13 cellular contexts compared by ENCODE assay signal in the genomic region with DNA sequence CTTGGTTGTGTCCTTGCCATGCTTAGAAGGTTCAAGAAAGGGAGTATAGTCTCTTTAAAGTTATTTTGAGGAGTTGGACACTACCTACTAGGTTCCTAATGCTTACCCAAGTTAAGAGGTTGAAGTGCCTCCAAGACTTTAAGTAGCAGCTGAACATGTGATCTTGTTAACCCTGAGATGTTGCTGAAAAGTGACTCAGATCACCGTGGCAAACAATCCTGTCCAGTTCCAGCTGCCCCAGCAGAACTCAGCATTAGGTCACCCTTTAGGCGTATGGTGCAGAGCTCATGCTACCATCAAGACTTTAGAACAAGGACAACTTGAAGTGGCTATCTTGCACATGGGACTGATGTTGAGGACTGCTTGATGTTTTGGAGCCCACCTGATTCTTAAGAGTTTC. TPM values are rescaled to one million over a fixed set of nuclear protein-coding genes. Genes with fewer than 3 reads are reported as not detected.
DNase-seq lines count a peak whose midpoint lies in the region; ATAC-seq, FAIRE-seq and TF ChIP-seq lines count a peak whose summit lies in the region.
"Had no signal": no experiment of that assay in that cellular context is flagged by ENCODE, and none has a peak within 500 bp of the region (broad histone marks: within the 10 kb centered on the region; RNA-seq: fewer than 3 reads in every experiment).

No MANE protein-coding gene starts in this region.

- POLR2A ChIA-PET in MCF 10A (lab: Yijun Ruan, JAX) = interaction anchor here (0.8 to 15.0 kb wide), 5 partner anchors 21 to 94 kb away, joined by 3 to 710 read pairs (median 11); partner anchors contain the start of gene ZNF462

- H3K9me3 Mint-ChIP-seq in MCF 10A (ENCODE audit: unreplicated experiment) = no peaks in the 10 kb centered on the region

- H3K27me3 ChIP-seq in breast epithelium = no peaks in the 10 kb centered on the region
- no peaks in the 10 kb centered on the region for H3K27me3 ChIP-seq in mammary epithelial cell (ENCODE audit: insufficient read depth, low read length)
- no peaks in the 10 kb centered on the region for H3K27me3 ChIP-seq in keratinocyte (ENCODE audit: control insufficient read depth, extremely low read depth, insufficient read depth, low read length)
- no peaks in the 10 kb centered on the region for H3K27me3 ChIP-seq in upper lobe of right lung
- no peaks in the 10 kb centered on the region for H3K27me3 ChIP-seq in WERI-Rb-1 (ENCODE audit: insufficient read depth, low read depth, severe bottlenecking)

- no peak for TF ChIP-seq POLR2A in breast epithelium (IDR thresholded peaks at IDR 0.05)

- dilution Hi-C loops in mammary epithelial cell (cut with HindIII; ENCODE audit: low sequenced_read_pairs) = no loop called here
- dilution Hi-C loops in keratinocyte (cut with MboI; ENCODE audit: extremely low pct_ligation_motif_present, low sequenced_read_pairs) = no loop called here

- ATAC-seq in upper lobe of right lung (peak; percentile 90), GM18511 (IDR thresholded peaks at IDR 0.05; ENCODE audit: unreplicated experiment) (no peak)
- ATAC-seq: naive thymus-derived CD4-positive, alpha-beta T cell; stimulated activated naive CD8-positive, alpha-beta T cell treated with anti-CD3 and anti-CD28 coated beads, Interleukin-15, amount 100 ng/mL, for 72 hours had no signal

- H3K4me2 ChIP-seq in mammary epithelial cell (ENCODE audit: insufficient read depth, low read depth, low read length) (peak overlapping the region; percentile 63), keratinocyte (ENCODE audit: control insufficient read depth, extremely low read depth, insufficient read depth, low read depth, low read length) (peak overlapping the region; percentile 94)

- peaks cover 87% of the 10 kb centered on the region for H3K79me2 ChIP-seq in mammary epithelial cell (ENCODE audit: insufficient read depth, low read length)
- H3K79me2 ChIP-seq in keratinocyte (ENCODE audit: control insufficient read depth, insufficient read depth, low read length) = peaks cover 56% of the 10 kb centered on the region

- H3K4me1 ChIP-seq in breast epithelium = peaks cover 0 to 6% of the 10 kb centered on the region in 2 donors
- peaks cover 83% of the 10 kb centered on the region for H3K4me1 ChIP-seq in mammary epithelial cell (ENCODE audit: insufficient read depth, low read length)
- H3K4me1 ChIP-seq in keratinocyte (ENCODE audit: control insufficient read depth, extremely low read depth, insufficient read depth, low read length) = peaks cover 80% of the 10 kb centered on the region
- peaks cover 43% of the 10 kb centered on the region for H3K4me1 ChIP-seq in upper lobe of right lung

- H2AFZ ChIP-seq in mammary epithelial cell (ENCODE audit: low read depth, low read length) (no peak overlapping the region), keratinocyte (ENCODE audit: control insufficient read depth, low read length) (no peak overlapping the region)

- no peaks in the 10 kb centered on the region for H4K20me1 ChIP-seq in mammary epithelial cell (ENCODE audit: insufficient read depth, low read length)
- no peaks in the 10 kb centered on the region for H4K20me1 ChIP-seq in keratinocyte (ENCODE audit: control insufficient read depth, extremely low read depth, insufficient read depth, low read length)

- DNase-seq in MCF 10A (ENCODE audit: unreplicated experiment) (peak; percentile 88), breast epithelium (ENCODE audit: low spot score in 2 of 2) (no peak), mammary epithelial cell (peak; percentile 93), keratinocyte (ENCODE audit: low read depth, low spot score) (peak; percentile 87), upper lobe of right lung (no peak), HuH-7 (ENCODE audit: low spot score) (no peak), WERI-Rb-1 (no peak)
- DNase-seq: naive thymus-derived CD4-positive, alpha-beta T cell; NCI-H1092 treated with DMSO at 0.1 percent for 48 hours; stimulated activated naive CD8-positive, alpha-beta T cell treated with anti-CD3 and anti-CD28 coated beads, Interleukin-15, amount 100 ng/mL, for 72 hours had no signal

- no peaks in the 10 kb centered on the region for H3K27me3 Mint-ChIP-seq in MCF 10A (ENCODE audit: insufficient read depth, unreplicated experiment)
- H3K27me3 Mint-ChIP-seq: stimulated activated naive CD8-positive, alpha-beta T cell treated with anti-CD3 and anti-CD28 coated beads, Interleukin-15, amount 100 ng/mL, for 72 hours had no signal

- H3K9me3 ChIP-seq in breast epithelium = no peaks in the 10 kb centered on the region
- H3K9me3 ChIP-seq in mammary epithelial cell (replicated peaks; ENCODE audit: insufficient read depth, low read length) = no peaks in the 10 kb centered on the region
- no peaks in the 10 kb centered on the region for H3K9me3 ChIP-seq in keratinocyte (ENCODE audit: control insufficient read depth, low read depth, low read length)
- no peaks in the 10 kb centered on the region for H3K9me3 ChIP-seq in upper lobe of right lung
- no peaks in the 10 kb centered on the region for H3K9me3 ChIP-seq in WERI-Rb-1 (ENCODE audit: severe bottlenecking)
- H3K9me3 ChIP-seq: HAP-1 had no signal

- H3K9me1 ChIP-seq in keratinocyte (ENCODE audit: control insufficient read depth, extremely low read depth, insufficient read depth, low read length) = no peaks in the 10 kb centered on the region

- peak overlapping the region; percentile 40 for H3K4me3 Mint-ChIP-seq in MCF 10A (ENCODE audit: unreplicated experiment)
- H3K4me3 Mint-ChIP-seq: naive thymus-derived CD4-positive, alpha-beta T cell; stimulated activated naive CD8-positive, alpha-beta T cell treated with anti-CD3 and anti-CD28 coated beads, Interleukin-15, amount 100 ng/mL, for 72 hours had no signal

- BruUV-seq in MCF 10A (replicated peaks; lab: Mats Ljungman, UMichigan) (no TSS peak), mammary epithelial cell (replicated peaks; lab: Mats Ljungman, UMichigan) (no TSS peak)

- H3K4me3 ChIP-seq in breast epithelium (no peak overlapping the region), mammary epithelial cell (replicated peaks in 1 of 3; ENCODE audit: insufficient read depth in 1 of 3, low read depth in 2 of 3, low read length in 3 of 3) (no peak overlapping the region), keratinocyte (ENCODE audit: control insufficient read depth in 2 of 3, extremely low read depth in 1 of 3, insufficient read depth in 2 of 3, low read depth in 1 of 3, low read length in 3 of 3) (peak overlapping the region in 1 of 3 experiments; percentile 30), upper lobe of right lung (no peak overlapping the region), WERI-Rb-1 (ENCODE audit: low read depth, low read length) (no peak overlapping the region)
- H3K4me3 ChIP-seq: HAP-1 had no signal

- in situ Hi-C loops in mammary epithelial cell (cut with MboI; ENCODE audit: low sequenced_read_pairs in 2 of 2) = no loop called here

- peaks cover 68% of the 10 kb centered on the region for H3K4me1 Mint-ChIP-seq in MCF 10A (ENCODE audit: insufficient read depth, unreplicated experiment)
- H3K4me1 Mint-ChIP-seq: naive thymus-derived CD4-positive, alpha-beta T cell; stimulated activated naive CD8-positive, alpha-beta T cell treated with anti-CD3 and anti-CD28 coated beads, Interleukin-15, amount 100 ng/mL, for 72 hours had no signal

- peak overlapping the region; percentile 86 for H3K27ac Mint-ChIP-seq in MCF 10A (ENCODE audit: low read depth, unreplicated experiment)
- H3K27ac Mint-ChIP-seq: naive thymus-derived CD4-positive, alpha-beta T cell; stimulated activated naive CD8-positive, alpha-beta T cell treated with anti-CD3 and anti-CD28 coated beads, Interleukin-15, amount 100 ng/mL, for 72 hours had no signal

- peak; percentile 97 for FAIRE-seq in keratinocyte (lab: Jason Lieb, UNC)

- H3K36me3 ChIP-seq in breast epithelium = no peaks in the 10 kb centered on the region
- H3K36me3 ChIP-seq in mammary epithelial cell (ENCODE audit: insufficient read depth, low read length) = no peaks in the 10 kb centered on the region
- H3K36me3 ChIP-seq in keratinocyte (ENCODE audit: control insufficient read depth in 2 of 2, extremely low read depth in 1 of 2, insufficient read depth in 2 of 2, low read length in 2 of 2) = no peaks in the 10 kb centered on the region
- H3K36me3 ChIP-seq in upper lobe of right lung = no peaks in the 10 kb centered on the region
- no peaks in the 10 kb centered on the region; the same call in none of the 2 replicates for H3K36me3 ChIP-seq in WERI-Rb-1
- H3K36me3 ChIP-seq: HAP-1 had no signal

- TF ChIP-seq CTCF in MCF 10A (IDR thresholded peaks at IDR 0.05; ENCODE audit: unreplicated experiment) (no peak), breast epithelium (IDR thresholded peaks at IDR 0.05) (no peak), mammary epithelial cell (conservative IDR thresholded peaks at IDR 0.05 in 1 of 2, IDR thresholded peaks at IDR 0.05 in 1 of 2; ENCODE audit: extremely low read depth in 1 of 2, insufficient read depth in 1 of 2, low read depth in 1 of 2, low read length in 2 of 2) (no peak), keratinocyte (optimal IDR thresholded peaks at IDR 0.05 in 1 of 3, IDR thresholded peaks at IDR 0.05 in 1 of 3, conservative IDR thresholded peaks at IDR 0.05 in 1 of 3; ENCODE audit: extremely low read depth in 1 of 3, insufficient read depth in 2 of 3, low read length in 3 of 3) (no peak), upper lobe of right lung (IDR thresholded peaks at IDR 0.05) (no peak), WERI-Rb-1 (IDR thresholded peaks at IDR 0.05; ENCODE audit: low read depth, low read length) (no peak)

- CTCF ChIA-PET in MCF 10A (lab: Yijun Ruan, JAX) = interaction anchor here (10.0 kb wide), 1 partner anchor 19 kb away, joined by 121 read pairs; the partner anchor contains the start of gene ZNF462
- CTCF ChIA-PET in mammary epithelial cell (lab: Charles Lee; ENCODE audit: low non-redundant PET) = interaction anchor here (0.8 kb wide), 1 partner anchor 25 kb away, joined by 6 read pairs; no protein-coding TSS in a partner anchor

- WGBS in mammary epithelial cell (ENCODE audit: low coverage, missing lambda C conversion rate) = 4% methylated on average over 2 of the region's 2 CpGs

- H3K9ac ChIP-seq in mammary epithelial cell (ENCODE audit: insufficient read depth, low read length) (peak overlapping the region; percentile 16), keratinocyte (ENCODE audit: control insufficient read depth, extremely low read depth, insufficient read depth, low read length) (peak overlapping the region; percentile 20)

- H3K36me3 Mint-ChIP-seq in MCF 10A (ENCODE audit: insufficient read depth, unreplicated experiment) = peaks cover 13% of the 10 kb centered on the region
- H3K36me3 Mint-ChIP-seq: naive thymus-derived CD4-positive, alpha-beta T cell had no signal

- H3K27ac ChIP-seq in breast epithelium (peak overlapping the region in 1 of 2 donors; percentile 49), mammary epithelial cell (ENCODE audit: insufficient read depth, low read depth, low read length) (peak overlapping the region; percentile 90), keratinocyte (ENCODE audit: control insufficient read depth, insufficient read depth, low read length) (peak overlapping the region; percentile 82), upper lobe of right lung (peak overlapping the region; percentile 58), WERI-Rb-1 (no peak overlapping the region)
- H3K27ac ChIP-seq: VCaP had no signal

- intact Hi-C loops in MCF 10A (cut with micrococcal nuclease) (no loop called here), breast epithelium (cut with DNase I; ENCODE audit: low total_unique reads) (no loop called here), mammary epithelial cell (cut with micrococcal nuclease) (no loop called here), upper lobe of right lung (cut with DNase I) (no loop called here)

RNA-seq across cellular contexts. Expression of gene ZNF462, which starts 22.5 kb away (rescaled TPM):
- total RNA-seq in MCF 10A (2022) = 45.7 and 47.2 TPM in 2 replicates
- total RNA-seq in breast epithelium = 10 to 100 TPM in 2 of 3 donors, 1 to 10 TPM in 1; 9.0 to 36.4 (median 20.6) TPM
- 10 to 100 TPM; 28.0 to 43.9 TPM for total RNA-seq in mammary epithelial cell
- 9.1 TPM for polyA plus RNA-seq in mammary epithelial cell
- polyA minus RNA-seq in mammary epithelial cell = 178 TPM
- polyA plus RNA-seq in keratinocyte = 6.9 to 9.5 TPM (median 7.8 TPM) in 3 replicates
- polyA plus RNA-seq in keratinocyte (2011; ENCODE audit: low read depth) = 7.5 TPM
- 7.5 and 7.9 TPM in 2 replicates for polyA plus RNA-seq in keratinocyte (2011; cell fraction: cytosol; rRNA removed)
- polyA plus RNA-seq in keratinocyte (2011; cell fraction: nucleus; rRNA removed) = 31.0 and 35.9 TPM in 2 replicates
- polyA plus RNA-seq in keratinocyte (2012; ENCODE audit: low replicate concordance) = 3.9 and 10.5 TPM in 2 replicates
- polyA minus RNA-seq in keratinocyte = 28.3 to 79.5 TPM (median 44.0 TPM) in 3 replicates
- 18.6 TPM for polyA minus RNA-seq in keratinocyte (2011; cell fraction: cytosol; rRNA and poly(A)+ RNA removed)
- polyA minus RNA-seq in keratinocyte (2011; cell fraction: nucleus; rRNA and poly(A)+ RNA removed) = 49.9 and 97.1 TPM in 2 replicates
- total RNA-seq in upper lobe of right lung = 25.4 TPM

Comparison
In these comparisons a context has a peak if more than half of its experiments do, and no peak if none do; other contexts are left out.
1. DNase-seq: peak in MCF 10A (single experiment), mammary epithelial cell (single experiment) and keratinocyte (single experiment); none in breast epithelium (0 of 2), upper lobe of right lung (single experiment), HuH-7 (single experiment) and WERI-Rb-1 (single experiment).